ENCODE assay signal across 7 cellular contexts in the genomic region with DNA sequence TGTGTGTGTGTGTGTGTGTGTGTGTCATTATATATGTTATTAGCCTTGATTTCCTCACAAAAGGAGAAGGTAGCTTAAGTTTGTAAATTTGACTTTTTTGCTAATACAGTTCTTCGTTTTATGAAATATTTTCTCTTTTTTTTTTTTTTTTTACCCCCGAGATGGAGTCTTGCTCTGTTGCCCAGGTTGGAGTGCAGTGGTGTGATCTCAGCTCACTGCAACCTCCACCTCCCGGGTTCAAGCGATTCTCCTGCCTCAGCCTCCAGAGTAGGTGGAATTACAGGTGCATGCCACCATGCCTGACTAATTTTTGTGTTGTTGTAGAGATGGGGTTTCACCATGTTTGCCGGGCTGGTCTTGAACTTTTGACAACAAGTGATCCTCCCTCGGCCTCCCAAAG. TPM values are rescaled to one million over a fixed set of nuclear protein-coding genes. Genes with fewer than 3 reads are reported as not detected.
"Had no signal": no experiment of that assay in that cellular context is flagged by ENCODE, and none has a peak within 500 bp of the region (broad histone marks: within the 10 kb centered on the region; RNA-seq: fewer than 3 reads in every experiment).

No MANE protein-coding gene starts in this region.

RNA-seq across cellular contexts. Expression of a gene that starts 42.7 kb away (rescaled TPM):
- total RNA-seq: IMR-90, MCF 10A, OCI-LY7, PC-3, Right ventricle myocardium superior, RPMI7951, SJSA1 had no signal
- polyA plus RNA-seq: IMR-90 had no signal
